35 cellular contexts compared by ENCODE assay signal in the genomic region with DNA sequence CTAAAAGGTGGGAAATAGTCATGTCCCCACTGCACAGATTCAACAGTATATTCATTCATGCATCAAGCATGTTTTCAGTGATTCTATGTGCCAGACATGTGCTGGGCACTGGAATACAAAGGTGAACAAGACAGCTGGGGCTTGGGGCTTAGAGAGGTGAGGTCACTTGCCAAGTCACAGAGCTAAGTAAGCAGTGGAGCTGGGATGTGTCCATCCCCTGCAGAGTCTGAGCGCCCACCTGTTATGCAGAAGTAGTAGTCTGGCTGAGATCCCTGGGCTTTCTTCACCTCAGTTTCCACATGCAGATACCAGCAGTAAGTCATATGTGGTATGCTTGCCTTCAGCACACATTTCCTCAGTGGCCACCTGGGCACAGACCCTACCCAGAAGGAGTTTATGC.
"Had no signal": no experiment of that assay in that cellular context is flagged by ENCODE, and none has a peak within 500 bp of the region (broad histone marks: within the 10 kb centered on the region; RNA-seq: fewer than 3 reads in every experiment).

No MANE protein-coding gene starts in this region.

- H3K27ac ChIP-seq: ascending aorta, cardiac muscle cell, VCaP had no signal

- H3K4me1 ChIP-seq: ascending aorta had no signal

- H3K27ac Mint-ChIP-seq: activated B cell treated with CpG ODN at 0.5 μM for 24 hours; activated CD4-positive, alpha-beta memory T cell treated with anti-CD3 and anti-CD28 coated beads for 36 hours; activated CD4-positive, alpha-beta T cell treated with anti-CD3 and anti-CD28 coated beads, Interleukin-2, amount 10 ng/mL, durations not matched to agents 24 days and 14 days; activated CD8-positive, alpha-beta T cell treated with anti-CD3 and anti-CD28 coated beads for 36 hours; activated naive CD4-positive, alpha-beta T cell treated with anti-CD3 and anti-CD28 coated beads for 36 hours; activated naive CD4-positive, alpha-beta T cell treated with anti-CD3 and anti-CD28 coated beads, Interleukin-2, amount 50 U/mL, for 24 hours; activated naive CD8-positive, alpha-beta T cell; activated naive CD8-positive, alpha-beta T cell treated with anti-CD3 and anti-CD28 coated beads, Interleukin-2, amount 10 ng/mL, durations not matched to agents 7 days and 5 days; activated naive CD8-positive, alpha-beta T cell treated with anti-CD3 and anti-CD28 coated beads, Interleukin-2, amount 50 U/mL, for 24 hours; activated T-cell treated with anti-CD3 and anti-CD28 coated beads, Interleukin-2, amount 50 U/mL, for 72 hours; activated T-helper 1 cell treated with anti-CD3 and anti-CD28 coated beads, Interleukin-12 subunit alpha, Interleukin-12 subunit beta, Interleukin-2, Interleukin-4 antibody, amounts not matched to agents 30 ng/mL and 10 ng/mL and 1 ng/mL, durations not matched to agents 14 hours and 24 hours and 36 hours; activated T-helper 17 cell treated with anti-CD3 and anti-CD28 coated beads, Interleukin-2, amount 50 U/mL, for 72 hours; brain; T-cell; T-helper 17 cell had no signal

- H3K36me3 ChIP-seq: ascending aorta, cardiac muscle cell had no signal

- H3K36me3 Mint-ChIP-seq: activated CD4-positive, alpha-beta memory T cell treated with anti-CD3 and anti-CD28 coated beads for 36 hours; activated naive CD4-positive, alpha-beta T cell treated with anti-CD3 and anti-CD28 coated beads, Interleukin-2, amount 50 U/mL, for 24 hours; activated naive CD8-positive, alpha-beta T cell; activated naive CD8-positive, alpha-beta T cell treated with anti-CD3 and anti-CD28 coated beads, Interleukin-2, amount 10 ng/mL, durations not matched to agents 7 days and 5 days; brain; T-cell had no signal

- H3K9me3 ChIP-seq: ascending aorta had no signal

- H3K4me1 Mint-ChIP-seq: activated B cell treated with CpG ODN at 0.5 μM for 24 hours; activated CD4-positive, alpha-beta T cell treated with anti-CD3 and anti-CD28 coated beads, Interleukin-2, amount 10 ng/mL, durations not matched to agents 24 days and 14 days; activated naive CD4-positive, alpha-beta T cell treated with anti-CD3 and anti-CD28 coated beads, Interleukin-2, amount 50 U/mL, for 24 hours; activated naive CD8-positive, alpha-beta T cell treated with anti-CD3 and anti-CD28 coated beads, Interleukin-2, amount 10 ng/mL, durations not matched to agents 7 days and 5 days; activated naive CD8-positive, alpha-beta T cell treated with anti-CD3 and anti-CD28 coated beads, Interleukin-2, amount 50 U/mL, for 24 hours; activated T-helper 17 cell treated with anti-CD3 and anti-CD28 coated beads, Interleukin-2, amount 50 U/mL, for 72 hours; central memory CD8-positive, alpha-beta T cell; T-cell; T-helper 17 cell had no signal

- DNase-seq: activated B cell treated with CpG ODN at 0.5 μM for 24 hours; activated CD4-positive, alpha-beta memory T cell treated with anti-CD3 and anti-CD28 coated beads for 36 hours; activated CD4-positive, alpha-beta T cell treated with anti-CD3 and anti-CD28 coated beads for 4 hours; activated CD4-positive, alpha-beta T cell treated with anti-CD3 and anti-CD28 coated beads, Interleukin-2, amount 10 ng/mL, durations not matched to agents 24 days and 14 days; activated CD4-positive, alpha-beta T cell treated with anti-CD3 and anti-CD28 coated beads, Interleukin-2, amount 50 U/mL, for 1 hour; activated CD4-positive, alpha-beta T cell treated with anti-CD3 and anti-CD28 coated beads, Interleukin-2, amount 50 U/mL, for 4 hours; activated CD4-positive, CD25-positive, alpha-beta regulatory T cell treated with anti-CD3 and anti-CD28 coated beads, Interleukin-2, amount 50 U/mL, for 72 hours; activated CD8-positive, alpha-beta memory T cell treated with anti-CD3 and anti-CD28 coated beads, Interleukin-2, amount 50 U/mL, for 4 hours; activated CD8-positive, alpha-beta T cell treated with anti-CD3 and anti-CD28 coated beads for 36 hours; activated effector memory CD4-positive, alpha-beta T cell treated with anti-CD3 and anti-CD28 coated beads, Interleukin-2, amount 50 U/mL, for 16 hours; activated gamma-delta T cell treated with Interleukin-2 at 50 U/mL for 16 hours; activated naive CD4-positive, alpha-beta T cell; activated naive CD4-positive, alpha-beta T cell treated with anti-CD3 and anti-CD28 coated beads for 36 hours; activated naive CD8-positive, alpha-beta T cell treated with anti-CD3 and anti-CD28 coated beads, Interleukin-2, amount 10 ng/mL, durations not matched to agents 7 days and 5 days; activated naive CD8-positive, alpha-beta T cell treated with anti-CD3 and anti-CD28 coated beads, Interleukin-2, amount 50 U/mL, for 24 hours; activated T-cell treated with anti-CD3 and anti-CD28 coated beads for 4 hours; activated T-cell treated with anti-CD3 and anti-CD28 coated beads, Interleukin-2, amount 50 U/mL, for 1 hour; activated T-cell treated with anti-CD3 and anti-CD28 coated beads, Interleukin-2, amount 50 U/mL, for 4 hours; activated T-cell treated with anti-CD3 and anti-CD28 coated beads, Interleukin-2, amount 50 U/mL, for 72 hours; amygdala; anterior cingulate cortex; caudate nucleus; cerebellar nuclear complex; T-cell; T-helper 17 cell; T1000 had no signal

- H3K4me3 Mint-ChIP-seq: activated B cell treated with CpG ODN at 0.5 μM for 24 hours; activated CD4-positive, alpha-beta memory T cell treated with anti-CD3 and anti-CD28 coated beads for 36 hours; activated CD4-positive, alpha-beta T cell treated with anti-CD3 and anti-CD28 coated beads, Interleukin-2, amount 10 ng/mL, durations not matched to agents 24 days and 14 days; activated CD8-positive, alpha-beta T cell treated with anti-CD3 and anti-CD28 coated beads for 36 hours; activated naive CD4-positive, alpha-beta T cell treated with anti-CD3 and anti-CD28 coated beads for 36 hours; activated naive CD4-positive, alpha-beta T cell treated with anti-CD3 and anti-CD28 coated beads, Interleukin-2, amount 50 U/mL, for 24 hours; activated naive CD8-positive, alpha-beta T cell; activated naive CD8-positive, alpha-beta T cell treated with anti-CD3 and anti-CD28 coated beads, Interleukin-2, amount 10 ng/mL, durations not matched to agents 7 days and 5 days; activated naive CD8-positive, alpha-beta T cell treated with anti-CD3 and anti-CD28 coated beads, Interleukin-2, amount 50 U/mL, for 24 hours; activated T-cell treated with anti-CD3 and anti-CD28 coated beads, Interleukin-2, amount 50 U/mL, for 4 hours; activated T-cell treated with anti-CD3 and anti-CD28 coated beads, Interleukin-2, amount 50 U/mL, for 72 hours; activated T-helper 1 cell treated with anti-CD3 and anti-CD28 coated beads, Interleukin-12 subunit alpha, Interleukin-12 subunit beta, Interleukin-2, Interleukin-4 antibody, amounts not matched to agents 30 ng/mL and 10 ng/mL and 1 ng/mL, durations not matched to agents 14 hours and 24 hours and 36 hours; activated T-helper 17 cell treated with anti-CD3 and anti-CD28 coated beads, Interleukin-2, amount 50 U/mL, for 72 hours; brain; central memory CD8-positive, alpha-beta T cell; T-cell; T-helper 17 cell had no signal

- H3K4me3 ChIP-seq: ascending aorta, cardiac muscle cell had no signal

- H3K9me3 Mint-ChIP-seq: activated B cell treated with CpG ODN at 0.5 μM for 24 hours; activated CD4-positive, alpha-beta memory T cell treated with anti-CD3 and anti-CD28 coated beads for 36 hours; activated CD4-positive, alpha-beta T cell treated with anti-CD3 and anti-CD28 coated beads, Interleukin-2, amount 10 ng/mL, durations not matched to agents 24 days and 14 days; activated CD8-positive, alpha-beta T cell treated with anti-CD3 and anti-CD28 coated beads for 36 hours; activated naive CD4-positive, alpha-beta T cell treated with anti-CD3 and anti-CD28 coated beads for 36 hours; activated naive CD4-positive, alpha-beta T cell treated with anti-CD3 and anti-CD28 coated beads, Interleukin-2, amount 50 U/mL, for 24 hours; activated naive CD8-positive, alpha-beta T cell treated with anti-CD3 and anti-CD28 coated beads, Interleukin-2, amount 10 ng/mL, durations not matched to agents 7 days and 5 days; activated naive CD8-positive, alpha-beta T cell treated with anti-CD3 and anti-CD28 coated beads, Interleukin-2, amount 50 U/mL, for 24 hours; activated T-cell treated with anti-CD3 and anti-CD28 coated beads, Interleukin-2, amount 50 U/mL, for 4 hours; activated T-cell treated with anti-CD3 and anti-CD28 coated beads, Interleukin-2, amount 50 U/mL, for 72 hours; activated T-helper 1 cell treated with anti-CD3 and anti-CD28 coated beads, Interleukin-12 subunit alpha, Interleukin-12 subunit beta, Interleukin-2, Interleukin-4 antibody, amounts not matched to agents 30 ng/mL and 10 ng/mL and 1 ng/mL, durations not matched to agents 14 hours and 24 hours and 36 hours; activated T-helper 17 cell treated with anti-CD3 and anti-CD28 coated beads, Interleukin-2, amount 50 U/mL, for 72 hours; brain; central memory CD8-positive, alpha-beta T cell; T-cell had no signal

- ATAC-seq: activated CD8-positive, alpha-beta T cell treated with anti-CD3 and anti-CD28 coated beads for 36 hours; activated naive CD8-positive, alpha-beta T cell treated with anti-CD3 and anti-CD28 coated beads, Interleukin-2, amount 50 U/mL, for 24 hours; activated T-cell treated with anti-CD3 and anti-CD28 coated beads, Interleukin-2, amount 50 U/mL, for 4 hours; activated T-cell treated with anti-CD3 and anti-CD28 coated beads, Interleukin-2, amount 50 U/mL, for 72 hours; activated T-helper 17 cell treated with anti-CD3 and anti-CD28 coated beads, Interleukin-2, amount 50 U/mL, for 72 hours; T-cell; T-helper 17 cell had no signal

- H3K27me3 ChIP-seq: ascending aorta, cardiac muscle cell had no signal
